Comparison of ENCODE assay signal across 11 cellular contexts in the genomic region with DNA sequence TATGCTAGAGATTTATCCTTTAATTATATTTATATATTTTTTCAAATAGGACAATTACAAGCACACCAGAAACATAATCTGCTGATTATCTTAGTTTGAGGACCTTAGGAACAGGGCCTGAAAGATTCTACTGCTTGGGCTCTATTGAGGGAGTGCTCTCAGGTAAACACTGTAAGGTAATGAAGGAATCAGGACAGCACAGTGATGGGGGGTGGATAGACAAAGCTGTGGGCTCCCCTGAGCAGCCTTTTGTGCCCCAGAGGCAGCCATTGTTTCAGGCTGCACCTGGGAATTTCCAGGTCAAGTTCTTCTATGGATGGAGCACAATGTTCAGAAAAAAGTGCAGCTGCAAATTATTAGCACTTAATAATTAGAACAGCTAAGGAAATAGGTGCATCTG.
A peak's percentile ranks its signal among the peaks of the same experiment; 100 is the strongest.
DNase-seq lines count a peak whose midpoint lies in the region; ATAC-seq and TF ChIP-seq lines count a peak whose summit lies in the region.
"Had no signal": no experiment of that assay in that cellular context is flagged by ENCODE, and none has a peak within 500 bp of the region (broad histone marks: within the 10 kb centered on the region; RNA-seq: fewer than 3 reads in every experiment).

No MANE protein-coding gene starts in this region.

- CTCF ChIA-PET in OCI-LY7 (lab: Charles Lee; ENCODE audit: unreplicated experiment): no interaction called here

- no peaks in the 10 kb centered on the region for H3K9me3 Mint-ChIP-seq in GM23338

- H3K27ac Mint-ChIP-seq in GM23338: peak overlapping the region; percentile 81; the same call in 1 of the 2 replicates
- H3K27ac Mint-ChIP-seq: B cell; CD8-positive, alpha-beta T cell had no signal

- no peaks in the 10 kb centered on the region for H3F3A ChIP-seq in GM23338 (replicated peaks; ENCODE audit: low read depth)

- H3K4ac ChIP-seq in mesendoderm (ENCODE audit: low read depth, low read length): no peak overlapping the region

- H3K9ac ChIP-seq in mesendoderm (ENCODE audit: low read length): no peak overlapping the region
- H3K9ac ChIP-seq: BLaER1 treated with 17β-estradiol and CSF1 and Interleukin-3, amounts not matched to agents 10 nM and 100 nM had no signal

- H2AK5ac ChIP-seq in mesendoderm (ENCODE audit: low read length): no peak overlapping the region

- no peak overlapping the region for H3K4me3 Mint-ChIP-seq in GM23338
- H3K4me3 Mint-ChIP-seq: B cell; CD8-positive, alpha-beta T cell had no signal

- TF ChIP-seq CTCF in GM23338 (conservative IDR thresholded peaks at IDR 0.05; ENCODE audit: low read depth in 2 of 2) (no peak), RWPE2 (IDR thresholded peaks at IDR 0.05; ENCODE audit: poor library complexity, severe bottlenecking) (no peak), foreskin keratinocyte (conservative IDR thresholded peaks at IDR 0.05) (no peak), tibial artery (IDR thresholded peaks at IDR 0.05) (no peak), OCI-LY7 (conservative IDR thresholded peaks at IDR 0.05; ENCODE audit: low read length) (no peak)

- H3K4me2 ChIP-seq in GM23338: no peak overlapping the region
- H3K4me2 ChIP-seq in mesendoderm (ENCODE audit: low read length): no peak overlapping the region
- no peak overlapping the region for H3K4me2 ChIP-seq in OCI-LY7 (ENCODE audit: low read length)
- H3K4me2 ChIP-seq: BLaER1 treated with 17β-estradiol and CSF1 and Interleukin-3, amounts not matched to agents 10 nM and 100 nM had no signal

- H3K36me3 Mint-ChIP-seq in GM23338 (ENCODE audit: low read depth): no peaks in the 10 kb centered on the region
- H3K36me3 Mint-ChIP-seq: CD8-positive, alpha-beta T cell had no signal

- H3K9me3 ChIP-seq in RWPE2 (ENCODE audit: severe bottlenecking): no peaks in the 10 kb centered on the region
- H3K9me3 ChIP-seq in tibial artery: no peaks in the 10 kb centered on the region
- no peaks in the 10 kb centered on the region for H3K9me3 ChIP-seq in OCI-LY7 (ENCODE audit: low read length)
- H3K9me3 ChIP-seq: BLaER1 treated with 17β-estradiol and CSF1 and Interleukin-3, amounts not matched to agents 10 nM and 100 nM had no signal

- H3K4me1 ChIP-seq in GM23338 (ENCODE audit: insufficient read depth): peaks cover 23% of the 10 kb centered on the region
- H3K4me1 ChIP-seq in RWPE2 (ENCODE audit: insufficient read depth, poor library complexity, severe bottlenecking): peaks cover 31% of the 10 kb centered on the region
- H3K4me1 ChIP-seq in foreskin keratinocyte: peaks cover 30% of the 10 kb centered on the region
- no peaks in the 10 kb centered on the region for H3K4me1 ChIP-seq in mesendoderm (ENCODE audit: control insufficient read depth, low read depth, low read length)
- no peaks in the 10 kb centered on the region for H3K4me1 ChIP-seq in tibial artery
- H3K4me1 ChIP-seq in OCI-LY7 (ENCODE audit: insufficient read depth, low read length, poor library complexity, severe bottlenecking): no peaks in the 10 kb centered on the region
- H3K4me1 ChIP-seq: BLaER1 treated with 17β-estradiol and CSF1 and Interleukin-3, amounts not matched to agents 10 nM and 100 nM had no signal

- peak overlapping the region; percentile 75 for H3K18ac ChIP-seq in mesendoderm (ENCODE audit: low read length)

- no peak overlapping the region for H3K56ac ChIP-seq in mesendoderm (ENCODE audit: low read length)

- BruUV-seq in OCI-LY7 (replicated peaks; lab: Mats Ljungman, UMichigan): no TSS peak

- H3K9me2 ChIP-seq in GM23338 (ENCODE audit: insufficient read depth): no peaks in the 10 kb centered on the region
- no peaks in the 10 kb centered on the region for H3K9me2 ChIP-seq in OCI-LY7 (ENCODE audit: insufficient read depth, low read length)

- H3K27ac ChIP-seq in GM23338 (ENCODE audit: low read depth): no peak overlapping the region
- peak overlapping the region; percentile 97 for H3K27ac ChIP-seq in RWPE2 (ENCODE audit: poor library complexity, severe bottlenecking)
- peak overlapping the region; percentile 23 for H3K27ac ChIP-seq in foreskin keratinocyte
- no peak overlapping the region for H3K27ac ChIP-seq in mesendoderm (ENCODE audit: low read depth, low read length)
- no peak overlapping the region for H3K27ac ChIP-seq in tibial artery
- no peak overlapping the region for H3K27ac ChIP-seq in OCI-LY7 (ENCODE audit: low read depth, low read length, poor library complexity, severe bottlenecking)
- H3K27ac ChIP-seq: BLaER1 treated with 17β-estradiol and CSF1 and Interleukin-3, amounts not matched to agents 10 nM and 100 nM had no signal

- ATAC-seq in GM23338 (peak; percentile 88), RWPE2 (ENCODE audit: low read depth) (no peak), foreskin keratinocyte (no peak)
- ATAC-seq: CD8-positive, alpha-beta T cell had no signal

- no peak overlapping the region for H3K23ac ChIP-seq in mesendoderm (ENCODE audit: low read length)

- H3K27me3 Mint-ChIP-seq in GM23338 (ENCODE audit: insufficient read depth, low read depth, poor library complexity): no peaks in the 10 kb centered on the region
- H3K27me3 Mint-ChIP-seq: B cell had no signal

- H2AFZ ChIP-seq in GM23338 (peak overlapping the region; percentile 25; the same call in 1 of the 2 replicates), OCI-LY7 (ENCODE audit: low read length) (no peak overlapping the region)

- no peak overlapping the region for H2BK5ac ChIP-seq in mesendoderm (ENCODE audit: low read length)

- H2BK120ac ChIP-seq in mesendoderm (ENCODE audit: low read depth, low read length): no peak overlapping the region

- H3K4me3 ChIP-seq in GM23338 (no peak overlapping the region), RWPE2 (ENCODE audit: severe bottlenecking) (no peak overlapping the region), mesendoderm (ENCODE audit: low read length) (no peak overlapping the region), tibial artery (no peak overlapping the region), OCI-LY7 (ENCODE audit: low read depth, low read length, poor library complexity, severe bottlenecking) (no peak overlapping the region)
- H3K4me3 ChIP-seq: BLaER1 treated with 17β-estradiol and CSF1 and Interleukin-3, amounts not matched to agents 10 nM and 100 nM had no signal

- no peaks in the 10 kb centered on the region for H3K79me1 ChIP-seq in mesendoderm (ENCODE audit: low read length)

- H4K5ac ChIP-seq in mesendoderm (ENCODE audit: low read length): no peak overlapping the region

- DNase-seq in GM23338 (ENCODE audit: low spot score) (no peak), RWPE2 (ENCODE audit: low spot score) (no peak), foreskin keratinocyte (no peak), mesendoderm (no peak), tibial artery (no peak), OCI-LY7 (ENCODE audit: low spot score) (no peak)
- DNase-seq in activated naive CD4-positive, alpha-beta T cell treated with Interleukin-2 at 50 U/mL for 16 hours: no peak
- DNase-seq: CD8-positive, alpha-beta T cell; HCEC 1CT had no signal

- H3K4me1 Mint-ChIP-seq in GM23338: peaks cover 32% of the 10 kb centered on the region
- H3K4me1 Mint-ChIP-seq: B cell had no signal

- POLR2A ChIA-PET in OCI-LY7 (lab: Charles Lee): interaction anchor here (0.7 to 1.0 kb wide), 2 partner anchors 9 to 131 kb away, joined by 3 to 4 read pairs; no protein-coding TSS in a partner anchor

- intact Hi-C loops in tibial artery (cut with DNase I; ENCODE audit: low total_unique reads) (no loop called here), OCI-LY7 (cut with micrococcal nuclease; ENCODE audit: unreplicated experiment) (no loop called here)

- H3K79me2 ChIP-seq in GM23338 (replicated peaks; ENCODE audit: insufficient read depth): no peaks in the 10 kb centered on the region
- H3K79me2 ChIP-seq in mesendoderm (ENCODE audit: control insufficient read depth, insufficient read depth, low read length): no peaks in the 10 kb centered on the region
- no peaks in the 10 kb centered on the region for H3K79me2 ChIP-seq in OCI-LY7 (ENCODE audit: insufficient read depth, low read depth, low read length)

- H3K27me3 ChIP-seq in GM23338 (ENCODE audit: insufficient read depth) (no peaks in the 10 kb centered on the region), RWPE2 (ENCODE audit: insufficient read depth, poor library complexity, severe bottlenecking) (no peaks in the 10 kb centered on the region), foreskin keratinocyte (no peaks in the 10 kb centered on the region), mesendoderm (ENCODE audit: insufficient read depth, low read length, poor library complexity) (no peaks in the 10 kb centered on the region), tibial artery (no peaks in the 10 kb centered on the region)
- H3K27me3 ChIP-seq: BLaER1 treated with 17β-estradiol and CSF1 and Interleukin-3, amounts not matched to agents 10 nM and 100 nM had no signal

- H4K8ac ChIP-seq in mesendoderm (ENCODE audit: low read depth, low read length): no peak overlapping the region

- H4K20me1 ChIP-seq in GM23338 (replicated peaks; ENCODE audit: insufficient read depth): no peaks in the 10 kb centered on the region
- no peaks in the 10 kb centered on the region for H4K20me1 ChIP-seq in OCI-LY7 (ENCODE audit: insufficient read depth, low read length)
- H4K20me1 ChIP-seq: BLaER1 treated with 17β-estradiol and CSF1 and Interleukin-3, amounts not matched to agents 10 nM and 100 nM had no signal

- H3K36me3 ChIP-seq in GM23338 (ENCODE audit: insufficient read depth): no peaks in the 10 kb centered on the region
- H3K36me3 ChIP-seq in RWPE2 (ENCODE audit: low read depth): no peaks in the 10 kb centered on the region
- no peaks in the 10 kb centered on the region for H3K36me3 ChIP-seq in mesendoderm (ENCODE audit: control insufficient read depth, insufficient read depth, low read length)
- no peaks in the 10 kb centered on the region for H3K36me3 ChIP-seq in tibial artery
- no peaks in the 10 kb centered on the region for H3K36me3 ChIP-seq in OCI-LY7 (ENCODE audit: insufficient read depth, low read length)
- H3K36me3 ChIP-seq: BLaER1 treated with 17β-estradiol and CSF1 and Interleukin-3, amounts not matched to agents 10 nM and 100 nM had no signal

- no peak overlapping the region for H2BK15ac ChIP-seq in mesendoderm (replicated peaks; ENCODE audit: low read depth)

Comparison
In these comparisons a context has a peak if more than half of its experiments do, and no peak if none do; other contexts are left out.
1. H3K27ac ChIP-seq: peak in RWPE2 (single experiment) and foreskin keratinocyte (single experiment); none in GM23338 (single experiment), mesendoderm (single experiment), tibial artery (0 of 2) and OCI-LY7 (single experiment).